Comparison of ENCODE assay signal across 1 cellular context in the genomic region with DNA sequence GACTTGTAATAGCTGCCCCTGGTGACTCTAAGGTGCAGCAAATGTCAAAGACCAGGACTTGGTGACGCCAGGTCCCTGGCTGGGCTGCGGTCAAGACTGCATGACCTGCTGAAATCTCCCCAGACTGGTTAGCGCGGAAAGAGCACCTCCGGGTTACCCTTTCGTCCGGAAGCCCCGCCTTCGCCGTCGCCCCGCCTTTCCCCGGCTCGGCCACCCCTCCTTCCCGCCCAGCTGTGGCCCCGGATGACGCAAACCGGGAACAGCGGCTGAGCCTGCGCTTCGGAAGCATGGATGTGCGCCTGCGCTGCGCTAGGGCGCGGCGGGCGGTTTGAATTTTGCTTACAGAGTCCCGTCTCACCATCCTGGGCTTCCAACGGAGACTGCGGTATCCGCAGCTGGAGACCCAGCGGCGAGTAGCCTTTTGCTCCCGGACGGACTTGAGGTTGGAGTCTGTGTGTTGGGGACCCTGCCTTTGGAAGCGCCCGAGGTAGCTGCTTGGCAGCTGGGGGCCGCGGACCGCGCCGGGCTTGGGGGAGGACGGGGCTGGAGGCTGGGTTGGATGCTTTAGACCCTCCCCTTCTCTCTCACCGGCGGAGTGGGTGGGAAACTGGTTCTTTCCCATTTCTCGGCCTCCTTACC.
TF ChIP-seq lines count a peak whose summit lies in the region.

SKA1 (plus strand) TSS at position 294 of the 639 bp plus-strand sequence. CDS start 785 bp downstream, outside the sequence.

TF ChIP-seq in K562, 482 proteins besides CTCF, POLR2A, EP300 and RAD21 (continued from another document):
- TF ChIP-seq SMAD4 (CRISPR knock-in tag; conservative IDR thresholded peaks at IDR 0.05) (no peak), TAF1 (IDR thresholded peaks at IDR 0.05; ENCODE audit: control insufficient read depth, extremely low read depth, insufficient read depth, low read length, severe bottlenecking) (peak; percentile 47), ZNF197 (CRISPR knock-in tag; IDR thresholded peaks at IDR 0.05; ENCODE audit: low read depth) (no peak), JUND (IDR thresholded peaks at IDR 0.05; ENCODE audit: borderline replicate concordance, low read depth, low read length) (peak; percentile 83), JUND (tag; IDR thresholded peaks at IDR 0.05; ENCODE audit: borderline replicate concordance, low read depth, low read length) (peak; percentile 26; the same call in 1 of the 3 replicates), MYC (IDR thresholded peaks at IDR 0.05; ENCODE audit: low read depth, low read length) (peak; percentile 26; the same call in 1 of the 2 replicates), MYC (CRISPR knock-in tag; IDR thresholded peaks at IDR 0.05; ENCODE audit: borderline replicate concordance, low read depth) (no peak), ZNF184 (CRISPR knock-in tag; IDR thresholded peaks at IDR 0.05) (no peak), CEBPG (CRISPR knock-in tag; IDR thresholded peaks at IDR 0.05) (peak; percentile 92), CEBPG (tag; conservative IDR thresholded peaks at IDR 0.05 in 1 of 2, IDR thresholded peaks at IDR 0.05 in 1 of 2) (peak in 1 of 2 experiments; percentile 82; a peak in 3 of 4 replicates)
- TF ChIP-seq, protein P1, sequence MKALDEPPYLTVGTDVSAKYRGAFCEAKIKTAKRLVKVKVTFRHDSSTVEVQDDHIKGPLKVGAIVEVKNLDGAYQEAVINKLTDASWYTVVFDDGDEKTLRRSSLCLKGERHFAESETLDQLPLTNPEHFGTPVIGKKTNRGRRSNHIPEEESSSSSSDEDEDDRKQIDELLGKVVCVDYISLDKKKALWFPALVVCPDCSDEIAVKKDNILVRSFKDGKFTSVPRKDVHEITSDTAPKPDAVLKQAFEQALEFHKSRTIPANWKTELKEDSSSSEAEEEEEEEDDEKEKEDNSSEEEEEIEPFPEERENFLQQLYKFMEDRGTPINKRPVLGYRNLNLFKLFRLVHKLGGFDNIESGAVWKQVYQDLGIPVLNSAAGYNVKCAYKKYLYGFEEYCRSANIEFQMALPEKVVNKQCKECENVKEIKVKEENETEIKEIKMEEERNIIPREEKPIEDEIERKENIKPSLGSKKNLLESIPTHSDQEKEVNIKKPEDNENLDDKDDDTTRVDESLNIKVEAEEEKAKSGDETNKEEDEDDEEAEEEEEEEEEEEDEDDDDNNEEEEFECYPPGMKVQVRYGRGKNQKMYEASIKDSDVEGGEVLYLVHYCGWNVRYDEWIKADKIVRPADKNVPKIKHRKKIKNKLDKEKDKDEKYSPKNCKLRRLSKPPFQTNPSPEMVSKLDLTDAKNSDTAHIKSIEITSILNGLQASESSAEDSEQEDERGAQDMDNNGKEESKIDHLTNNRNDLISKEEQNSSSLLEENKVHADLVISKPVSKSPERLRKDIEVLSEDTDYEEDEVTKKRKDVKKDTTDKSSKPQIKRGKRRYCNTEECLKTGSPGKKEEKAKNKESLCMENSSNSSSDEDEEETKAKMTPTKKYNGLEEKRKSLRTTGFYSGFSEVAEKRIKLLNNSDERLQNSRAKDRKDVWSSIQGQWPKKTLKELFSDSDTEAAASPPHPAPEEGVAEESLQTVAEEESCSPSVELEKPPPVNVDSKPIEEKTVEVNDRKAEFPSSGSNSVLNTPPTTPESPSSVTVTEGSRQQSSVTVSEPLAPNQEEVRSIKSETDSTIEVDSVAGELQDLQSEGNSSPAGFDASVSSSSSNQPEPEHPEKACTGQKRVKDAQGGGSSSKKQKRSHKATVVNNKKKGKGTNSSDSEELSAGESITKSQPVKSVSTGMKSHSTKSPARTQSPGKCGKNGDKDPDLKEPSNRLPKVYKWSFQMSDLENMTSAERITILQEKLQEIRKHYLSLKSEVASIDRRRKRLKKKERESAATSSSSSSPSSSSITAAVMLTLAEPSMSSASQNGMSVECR (CRISPR knock-in tag; IDR thresholded peaks at IDR 0.05) = peak; percentile 80
- TF ChIP-seq, protein P2, sequence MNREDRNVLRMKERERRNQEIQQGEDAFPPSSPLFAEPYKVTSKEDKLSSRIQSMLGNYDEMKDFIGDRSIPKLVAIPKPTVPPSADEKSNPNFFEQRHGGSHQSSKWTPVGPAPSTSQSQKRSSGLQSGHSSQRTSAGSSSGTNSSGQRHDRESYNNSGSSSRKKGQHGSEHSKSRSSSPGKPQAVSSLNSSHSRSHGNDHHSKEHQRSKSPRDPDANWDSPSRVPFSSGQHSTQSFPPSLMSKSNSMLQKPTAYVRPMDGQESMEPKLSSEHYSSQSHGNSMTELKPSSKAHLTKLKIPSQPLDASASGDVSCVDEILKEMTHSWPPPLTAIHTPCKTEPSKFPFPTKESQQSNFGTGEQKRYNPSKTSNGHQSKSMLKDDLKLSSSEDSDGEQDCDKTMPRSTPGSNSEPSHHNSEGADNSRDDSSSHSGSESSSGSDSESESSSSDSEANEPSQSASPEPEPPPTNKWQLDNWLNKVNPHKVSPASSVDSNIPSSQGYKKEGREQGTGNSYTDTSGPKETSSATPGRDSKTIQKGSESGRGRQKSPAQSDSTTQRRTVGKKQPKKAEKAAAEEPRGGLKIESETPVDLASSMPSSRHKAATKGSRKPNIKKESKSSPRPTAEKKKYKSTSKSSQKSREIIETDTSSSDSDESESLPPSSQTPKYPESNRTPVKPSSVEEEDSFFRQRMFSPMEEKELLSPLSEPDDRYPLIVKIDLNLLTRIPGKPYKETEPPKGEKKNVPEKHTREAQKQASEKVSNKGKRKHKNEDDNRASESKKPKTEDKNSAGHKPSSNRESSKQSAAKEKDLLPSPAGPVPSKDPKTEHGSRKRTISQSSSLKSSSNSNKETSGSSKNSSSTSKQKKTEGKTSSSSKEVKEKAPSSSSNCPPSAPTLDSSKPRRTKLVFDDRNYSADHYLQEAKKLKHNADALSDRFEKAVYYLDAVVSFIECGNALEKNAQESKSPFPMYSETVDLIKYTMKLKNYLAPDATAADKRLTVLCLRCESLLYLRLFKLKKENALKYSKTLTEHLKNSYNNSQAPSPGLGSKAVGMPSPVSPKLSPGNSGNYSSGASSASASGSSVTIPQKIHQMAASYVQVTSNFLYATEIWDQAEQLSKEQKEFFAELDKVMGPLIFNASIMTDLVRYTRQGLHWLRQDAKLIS (CRISPR knock-in tag; IDR thresholded peaks at IDR 0.05) = peak; percentile 43; the same call in 1 of the 2 replicates
TF ChIP-seq in K562: peak in this region for 73.
